ENCODE assay signal across 14 cellular contexts in the genomic region with DNA sequence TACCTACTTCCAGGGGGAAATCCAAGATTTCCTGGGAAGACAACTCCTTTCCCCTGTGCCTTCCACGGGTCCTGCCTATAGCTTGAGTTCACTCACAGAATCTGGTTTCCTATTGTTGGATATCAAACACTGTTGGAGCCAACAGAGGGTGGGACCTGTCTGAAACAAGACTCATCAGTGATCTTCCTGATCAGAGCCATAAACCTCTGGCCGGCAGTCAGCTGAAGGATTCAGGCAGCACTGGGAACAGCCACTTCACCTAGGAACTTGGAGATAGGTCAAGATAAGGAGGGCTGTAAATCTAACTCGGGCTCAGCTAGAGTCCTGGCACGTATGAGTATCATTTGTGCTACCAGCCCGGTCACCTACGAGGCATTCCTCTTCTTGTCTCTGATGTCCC. TPM values are rescaled to one million over a fixed set of nuclear protein-coding genes. Genes with fewer than 3 reads are reported as not detected.
A peak's percentile ranks its signal among the peaks of the same experiment; 100 is the strongest.
DNase-seq lines count a peak whose midpoint lies in the region; ATAC-seq and TF ChIP-seq lines count a peak whose summit lies in the region.
"Had no signal": no experiment of that assay in that cellular context is flagged by ENCODE, and none has a peak within 500 bp of the region (broad histone marks: within the 10 kb centered on the region; RNA-seq: fewer than 3 reads in every experiment).

No MANE protein-coding gene starts in this region.

- no peak overlapping the region for H3K27ac ChIP-seq in endodermal cell (ENCODE audit: low read depth, low read length)
- peak overlapping the region; percentile 26 to 47 (median 38) for H3K27ac ChIP-seq in transverse colon
- no peak overlapping the region for H3K27ac ChIP-seq in stomach

- DNase-seq in D341Med (ENCODE audit: low spot score) (peak; percentile 9), endodermal cell (peak; percentile 6), mucosa of descending colon (peak in 2 of 3 donors; percentile 68 to 76), transverse colon (peak; percentile 74), OCI-M2 (lab: John Stamatoyannopoulos, UW; ENCODE audit: unreplicated experiment) (no peak), stomach (no peak), NCI-H345 (lab: John Stamatoyannopoulos, UW) (no peak)
- DNase-seq: ACHN; C1 segment of cervical spinal cord; Calu3; CD4-positive, alpha-beta T cell; DMS79; GOT3; H9 had no signal

- WGBS in endodermal cell (ENCODE audit: insufficient coverage in 1 of 2, insufficient read length in 1 of 2), 2 experiments: 78 to 83% methylated on average over 5 to 6 of the region's 6 CpGs
- 41% methylated on average over 6 of the region's 6 CpGs; no CpG with 5 or more reads in 1 of the 2 donors for WGBS in transverse colon (ENCODE audit: low coverage in 1 of 2), 2 donors
- 76 to 92% (median 84%) methylated on average over 6 of the region's 6 CpGs for WGBS in stomach, 5 donors

- H3K9me3 ChIP-seq in endodermal cell (ENCODE audit: control insufficient read depth, low read length) (peaks cover 32% of the 10 kb centered on the region), mucosa of descending colon (no peaks in the 10 kb centered on the region), transverse colon (no peaks in the 10 kb centered on the region), stomach (no peaks in the 10 kb centered on the region)

- peaks cover 2% of the 10 kb centered on the region for H3K36me3 Mint-ChIP-seq in endodermal cell (ENCODE audit: low read depth)

- H3K27me3 ChIP-seq in endodermal cell (ENCODE audit: control insufficient read depth, insufficient read depth, low read length, poor library complexity, severe bottlenecking): no peaks in the 10 kb centered on the region
- H3K27me3 ChIP-seq in transverse colon: no peaks in the 10 kb centered on the region
- peaks cover 0 to 8% (median 0%) of the 10 kb centered on the region in 3 donors for H3K27me3 ChIP-seq in stomach

- H3K4me1 ChIP-seq in endodermal cell (ENCODE audit: control insufficient read depth, insufficient read depth, low read length): no peaks in the 10 kb centered on the region
- H3K4me1 ChIP-seq in mucosa of descending colon (ENCODE audit: low read depth): peaks cover 31% of the 10 kb centered on the region
- H3K4me1 ChIP-seq in transverse colon: peaks cover 9 to 36% (median 23%) of the 10 kb centered on the region in 4 donors
- peaks cover 0 to 28% (median 22%) of the 10 kb centered on the region in 4 donors for H3K4me1 ChIP-seq in stomach

- no peak for TF ChIP-seq POLR2A in transverse colon (IDR thresholded peaks at IDR 0.05)
- no peak for TF ChIP-seq POLR2A in stomach (IDR thresholded peaks at IDR 0.05)

- no peak for TF ChIP-seq EP300 in transverse colon (IDR thresholded peaks at IDR 0.05; ENCODE audit: low read depth)
- no peak for TF ChIP-seq EP300 in stomach (IDR thresholded peaks at IDR 0.05)

- H3K9ac ChIP-seq in endodermal cell (ENCODE audit: extremely low read depth, low read length, poor library complexity, severe bottlenecking): no peak overlapping the region

- no peak overlapping the region for H3K4me3 Mint-ChIP-seq in endodermal cell
- H3K4me3 Mint-ChIP-seq: CD4-positive, alpha-beta T cell; H9 had no signal

- peaks cover 64% of the 10 kb centered on the region for H3K9me3 Mint-ChIP-seq in endodermal cell
- H3K9me3 Mint-ChIP-seq: CD4-positive, alpha-beta T cell had no signal

- H3K27me3 Mint-ChIP-seq in endodermal cell (ENCODE audit: insufficient read depth): peaks cover 2% of the 10 kb centered on the region

- no peak overlapping the region for H3K27ac Mint-ChIP-seq in endodermal cell
- H3K27ac Mint-ChIP-seq: CD4-positive, alpha-beta T cell; H9 had no signal

- H3K4me3 ChIP-seq in endodermal cell (ENCODE audit: low read length) (no peak overlapping the region), mucosa of descending colon (no peak overlapping the region), transverse colon (no peak overlapping the region), stomach (no peak overlapping the region)

- in situ Hi-C loops in transverse colon (cut with MboI; ENCODE audit: low pct_ligation_motif_present in 1 of 4, low pct_unique_long_range_greater_than_20kb in 1 of 4, low sequenced_read_pairs in 3 of 4): no loop called here

- no peaks in the 10 kb centered on the region for H3K36me3 ChIP-seq in endodermal cell (ENCODE audit: control insufficient read depth, insufficient read depth, low read length)
- no peaks in the 10 kb centered on the region for H3K36me3 ChIP-seq in mucosa of descending colon (ENCODE audit: low read depth)
- H3K36me3 ChIP-seq in transverse colon: no peaks in the 10 kb centered on the region
- H3K36me3 ChIP-seq in stomach: no peaks in the 10 kb centered on the region

- intact Hi-C loops in mucosa of descending colon (cut with DNase I, micrococcal nuclease): no loop called here
- intact Hi-C loops in transverse colon (cut with DNase I; ENCODE audit: low total_unique reads): no loop called here
- intact Hi-C loops in stomach (cut with DNase I; ENCODE audit: low total_unique reads): no loop called here

- TF ChIP-seq CTCF in endodermal cell (conservative IDR thresholded peaks at IDR 0.05): no peak
- no peak for TF ChIP-seq CTCF in mucosa of descending colon (IDR thresholded peaks at IDR 0.05)
- no peak for TF ChIP-seq CTCF in transverse colon (IDR thresholded peaks at IDR 0.05)
- TF ChIP-seq CTCF in stomach (IDR thresholded peaks at IDR 0.05): no peak

- peak; percentile 77 for ATAC-seq in mucosa of descending colon

- no peaks in the 10 kb centered on the region for H3K4me1 Mint-ChIP-seq in endodermal cell
- H3K4me1 Mint-ChIP-seq: H9 had no signal

RNA-seq across cellular contexts. Expression of gene SH3BP5L, which starts 23.3 kb away (rescaled TPM):
- total RNA-seq in endodermal cell (10 to 100 TPM; 27.2 to 30.2 TPM), mucosa of descending colon (10 to 100 TPM; 27.2 to 31.0 (median 29.3) TPM), transverse colon (10 to 100 TPM; 28.1 to 36.2 (median 31.4) TPM), stomach (10 to 100 TPM; 11.6 to 20.0 (median 14.9) TPM)
- 19.6 TPM for polyA plus RNA-seq in endodermal cell (2013, experiment 1 of 2)
- polyA plus RNA-seq in endodermal cell (2013, experiment 2 of 2): 19.0 TPM
- 10 to 100 TPM in 2 of 3 donors, 1 to 10 TPM in 1; 9.6 to 13.6 (median 10.6) TPM for polyA plus RNA-seq in stomach

RNA-seq across cellular contexts. Expression of gene ZNF672, which starts 35.6 kb away (rescaled TPM):
- total RNA-seq in endodermal cell (10 to 100 TPM; 33.6 to 40.5 TPM), mucosa of descending colon (10 to 100 TPM; 29.6 to 38.8 (median 38.3) TPM), transverse colon (10 to 100 TPM; 34.8 to 53.1 (median 44.7) TPM), stomach (100 to 1,000 TPM in 1 of 5 donors, 10 to 100 TPM in 4; 17.1 to 142 (median 57.8) TPM)
- polyA plus RNA-seq in endodermal cell (2013, experiment 1 of 2): 26.2 TPM
- 25.0 TPM for polyA plus RNA-seq in endodermal cell (2013, experiment 2 of 2)
- 10 to 100 TPM; 13.0 to 18.0 (median 17.1) TPM for polyA plus RNA-seq in stomach

RNA-seq across cellular contexts. Expression of gene LYPD8, which starts 46.9 kb away (rescaled TPM):
- total RNA-seq in endodermal cell: not detected
- polyA plus RNA-seq in endodermal cell (2013, experiment 1 of 2): not detected
- polyA plus RNA-seq in endodermal cell (2013, experiment 2 of 2): not detected
- 100 to 1,000 TPM; 235 to 700 (median 647) TPM for total RNA-seq in mucosa of descending colon
- 100 to 1,000 TPM in 3 of 4 donors, 10 to 100 TPM in 1; 21.9 to 719 (median 565) TPM for total RNA-seq in transverse colon
- 10 to 100 TPM in 1 of 5 donors, not detected in 4; 48.4 TPM for total RNA-seq in stomach
- 1 to 10 TPM in 1 of 3 donors, not detected in 2; 1.1 TPM for polyA plus RNA-seq in stomach
- total RNA-seq: Calu3; CD4-positive, alpha-beta T cell; H9 had no signal

RNA-seq across cellular contexts. Expression of gene ZNF692, which starts 56.4 kb away (rescaled TPM):
- total RNA-seq in endodermal cell (10 to 100 TPM; 47.6 to 50.3 TPM), mucosa of descending colon (10 to 100 TPM; 26.7 to 51.7 (median 43.6) TPM), transverse colon (100 to 1,000 TPM in 1 of 4 donors, 10 to 100 TPM in 3; 41.8 to 100 (median 64.6) TPM), stomach (100 to 1,000 TPM in 2 of 5 donors, 10 to 100 TPM in 2, 1 to 10 TPM in 1; 8.4 to 120 (median 87.5) TPM)
- 79.3 TPM for polyA plus RNA-seq in endodermal cell (2013, experiment 1 of 2)
- 69.4 TPM for polyA plus RNA-seq in endodermal cell (2013, experiment 2 of 2)
- polyA plus RNA-seq in stomach: 10 to 100 TPM; 28.4 to 98.0 (median 44.9) TPM

Comparison
In these comparisons a context has a peak if more than half of its experiments do, and no peak if none do; other contexts are left out.
1. DNase-seq: peak in D341Med (single experiment), endodermal cell (single experiment), mucosa of descending colon (2 of 3) and transverse colon (single experiment); none in OCI-M2 (single experiment), stomach (single experiment) and NCI-H345 (single experiment).
2. H3K27ac ChIP-seq: peak in transverse colon (4 of 4); none in endodermal cell (single experiment) and stomach (0 of 5).